ENCODE assay signal across 11 cellular contexts in genomic region chr11:9260182-9261146, GRCh38. TPM values are rescaled to one million over a fixed set of nuclear protein-coding genes. Genes with fewer than 3 reads are reported as not detected.
DNase-seq lines count a peak whose midpoint lies in the region; ATAC-seq, FAIRE-seq and TF ChIP-seq lines count a peak whose summit lies in the region.
"Had no signal": no experiment of that assay in that cellular context is flagged by ENCODE, and none has a peak within 500 bp of the region (broad histone marks: within the 10 kb centered on the region; RNA-seq: fewer than 3 reads in every experiment).

No MANE protein-coding gene starts in this region.

- peak; percentile 7 for FAIRE-seq in GM12878 (lab: Jason Lieb, UNC)

- no TSS peak for BruUV-seq in GM12878 (replicated peaks; lab: Mats Ljungman, UMichigan)

- peaks cover 39% of the 10 kb centered on the region for H3K79me2 ChIP-seq in GM12878 (ENCODE audit: control insufficient read depth, insufficient read depth, low read length)

- intact Hi-C loops in GM12878 (cut with micrococcal nuclease; ENCODE audit: unreplicated experiment), result loop anchor here (2.0 to 5.0 kb wide), 4 partner anchors 52 to 247 kb away; no protein-coding TSS in a partner anchor
- intact Hi-C loops in lower lobe of right lung (cut with DNase I), result no loop called here

- peak; percentile 13 for DNase-seq in NK-92 treated with Interleukin-12 subunit alpha and Interleukin-12 subunit beta, amount 100 ng/mL, for 24 hours (lab: John Stamatoyannopoulos, UW)
- DNase-seq in NK-92 (lab: John Stamatoyannopoulos, UW; ENCODE audit: unreplicated experiment) (no peak), GM12878 (ENCODE audit: low read depth, low spot score) (no peak), kidney tubule cell (ENCODE audit: low spot score) (no peak), UCSD-AML1 (lab: John Stamatoyannopoulos, UW; ENCODE audit: unreplicated experiment) (no peak), lower lobe of right lung (no peak)
- DNase-seq: 8988T; effector memory CD4-positive, alpha-beta T cell; testis had no signal

- POLR2A ChIA-PET in GM12878 (lab: Charles Lee), result interaction anchor here (0.5 to 2.2 kb wide), 3 partner anchors 11 to 68 kb away, joined by 3 to 7 read pairs (median 5); no protein-coding TSS in a partner anchor

- H3K36me3 ChIP-seq in GM12878 (ENCODE audit: control insufficient read depth in 2 of 2, insufficient read depth in 2 of 2, low read length in 1 of 2) (no peaks in the 10 kb centered on the region), neutrophil (peaks cover 8% of the 10 kb centered on the region), lower lobe of right lung (peaks cover 3% of the 10 kb centered on the region)

- RAD21 ChIA-PET in GM12878 (lab: Charles Lee; ENCODE audit: unreplicated experiment), result interaction anchor here (0.6 to 1.8 kb wide), 15 partner anchors 10 to 345 kb away, joined by 3 to 10 read pairs (median 3); no protein-coding TSS in a partner anchor

- H3K27me3 ChIP-seq in GM12878 (replicated peaks in 1 of 2; ENCODE audit: control insufficient read depth in 2 of 2, insufficient read depth in 2 of 2, low read length in 1 of 2) (no peaks in the 10 kb centered on the region), neutrophil (no peaks in the 10 kb centered on the region), lower lobe of right lung (ENCODE audit: low read depth) (no peaks in the 10 kb centered on the region)
- H3K27me3 ChIP-seq: testis had no signal

- 65% methylated on average over 5 of the region's 5 CpGs for WGBS in GM12878 (ENCODE audit: insufficient coverage, insufficient replicate concordance, low lambda C conversion rate, missing lambda C conversion rate)

- peak; percentile 59 for TF ChIP-seq RAD21 in GM12878 (IDR thresholded peaks at IDR 0.05; ENCODE audit: insufficient read depth, low read depth, low read length)

- CTCF ChIA-PET in GM12878 (lab: Yijun Ruan, JAX), result interaction anchor here (0.6 to 2.5 kb wide), 28 partner anchors 9 to 296 kb away, joined by 3 to 12 read pairs (median 4); partner anchors contain the start of gene TMEM9B

- no peaks in the 10 kb centered on the region for H4K20me1 ChIP-seq in GM12878 (ENCODE audit: control insufficient read depth, insufficient read depth)

- H3K27ac ChIP-seq in GM12878 (ENCODE audit: control insufficient read depth, insufficient read depth) (no peak overlapping the region), neutrophil (peak overlapping the region; percentile 68), lower lobe of right lung (no peak overlapping the region)
- H3K27ac ChIP-seq: testis had no signal

- peak overlapping the region; percentile 62 for H3K4me2 ChIP-seq in GM12878 (ENCODE audit: control insufficient read depth, insufficient read depth)

- TF ChIP-seq POLR2A in GM12878 (IDR thresholded peaks at IDR 0.05; ENCODE audit: low read depth, low read length), result no peak

- H3K9ac ChIP-seq in GM12878 (ENCODE audit: control insufficient read depth, insufficient read depth, low read length), result no peak overlapping the region

- H2AFZ ChIP-seq in GM12878 (ENCODE audit: control insufficient read depth, low read depth, low read length), result no peak overlapping the region

- SMC1A ChIA-PET in GM12878 (lab: Charles Lee; ENCODE audit: uncharacterized antibody, unreplicated experiment), result interaction anchor here (0.8 to 4.5 kb wide), 19 partner anchors 10 to 488 kb away, joined by 3 to 20 read pairs (median 6); no protein-coding TSS in a partner anchor

- H3K4me1 ChIP-seq in GM12878 (ENCODE audit: control insufficient read depth, insufficient read depth, low read length) (peaks cover 5% of the 10 kb centered on the region), neutrophil (ENCODE audit: control insufficient read depth in 1 of 2, insufficient read depth in 1 of 2, low read depth in 1 of 2, low read length in 1 of 2) (peaks cover 37 to 42% of the 10 kb centered on the region in 2 experiments), lower lobe of right lung (peaks cover 37% of the 10 kb centered on the region)
- H3K4me1 ChIP-seq: testis had no signal

- TF ChIP-seq CTCF in GM12878 (IDR thresholded peaks at IDR 0.05 in 2 of 3, conservative IDR thresholded peaks at IDR 0.05 in 1 of 3; ENCODE audit: control insufficient read depth in 2 of 3, extremely low read depth in 1 of 3, insufficient read depth in 1 of 3, low read depth in 3 of 3, low read length in 3 of 3) (peak; percentile 23 to 30 (median 24); a peak in 4 of 6 replicates), neutrophil (IDR thresholded peaks at IDR 0.05) (no peak), lower lobe of right lung (IDR thresholded peaks at IDR 0.05) (no peak)

- peak overlapping the region; percentile 50 for H3K4me3 ChIP-seq in GM12878
- H3K4me3 ChIP-seq in neutrophil (ENCODE audit: low read depth in 1 of 2, low read length in 1 of 2), result peak overlapping the region; percentile 3 to 8
- no peak overlapping the region for H3K4me3 ChIP-seq in lower lobe of right lung
- H3K4me3 ChIP-seq: testis had no signal

- TF ChIP-seq EP300 in GM12878 (IDR thresholded peaks at IDR 0.05; ENCODE audit: borderline replicate concordance in 1 of 2, control insufficient read depth in 1 of 2, low read depth in 2 of 2, low read length in 2 of 2), result no peak

- ATAC-seq in HG02981 (IDR thresholded peaks at IDR 0.05; ENCODE audit: unreplicated experiment) (peak; percentile 29), GM12878 (peak; percentile 29), lower lobe of right lung (no peak)

- in situ Hi-C loops in GM12878 (cut with MboI), result no loop called here

- H3K9me3 ChIP-seq in GM12878 (replicated peaks; ENCODE audit: control insufficient read depth, insufficient read depth, low read length) (no peaks in the 10 kb centered on the region), neutrophil (no peaks in the 10 kb centered on the region), lower lobe of right lung (no peaks in the 10 kb centered on the region)
- H3K9me3 ChIP-seq: testis had no signal

TF ChIP-seq in GM12878, 131 proteins besides CTCF, POLR2A, EP300 and RAD21 (continues in another document):
- TF ChIP-seq RUNX3 (IDR thresholded peaks at IDR 0.05; ENCODE audit: low read length) (peak; percentile 52), FOS (IDR thresholded peaks at IDR 0.05; ENCODE audit: borderline replicate concordance, extremely low read depth, insufficient read length) (no peak), BHLHE40 (IDR thresholded peaks at IDR 0.05; ENCODE audit: borderline replicate concordance in 1 of 2, low read depth in 2 of 2, low read length in 1 of 2) (no peak), STAT1 (conservative IDR thresholded peaks at IDR 0.05) (no peak), NR2F1 (conservative IDR thresholded peaks at IDR 0.05) (peak; percentile 90), TCF12 (IDR thresholded peaks at IDR 0.05; ENCODE audit: low read depth, low read length) (peak; percentile 74; the same call in 1 of the 2 replicates), SPI1 (IDR thresholded peaks at IDR 0.05; ENCODE audit: borderline replicate concordance, insufficient read depth, low read depth, low read length) (no peak), TCF3 (IDR thresholded peaks at IDR 0.05; ENCODE audit: borderline replicate concordance, insufficient read depth, low read depth, low read length) (0 out of 2 replicates have a peak, but pooled peaks have one; percentile 41)

RNA-seq across cellular contexts. Expression of gene DENND5A, which starts 4.7 kb away (rescaled TPM):
- 297 and 334 TPM in 2 replicates for total RNA-seq in GM12878 (2013; cell fraction: nucleolus; rRNA removed)
- total RNA-seq in GM12878 (2014; rRNA removed) (101 and 102 TPM in 2 replicates), GM12878 (2014; rRNA removed; fragmentation: Illumina TruSeq; extraction: Trizol) (96.5 and 106 TPM in 2 replicates), GM12878 (2021) (91.3 and 94.2 TPM in 2 replicates), lower lobe of right lung (97.5 TPM)
- 37.7 TPM for polyA plus RNA-seq in GM12878 (2011; ENCODE audit: low read depth)
- polyA plus RNA-seq in GM12878 (2011; rRNA removed) (93.6 and 157 TPM in 2 replicates), GM12878 (2014; fragmentation: Illumina TruSeq; extraction: Trizol) (127 and 135 TPM in 2 replicates), GM12878 (2014; fragmentation: Nextera tagmentation; extraction: Ambion mirVana) (10 to 100 TPM; 15.6 to 24.1 TPM), GM12878 (2014; rRNA removed) (63.8 and 78.9 TPM in 2 replicates), GM12878 (2016; fragmentation: Nextera tagmentation; extraction: Ambion mirVana) (10 to 100 TPM; 15.7 to 16.6 TPM)
- 167 and 190 TPM in 2 replicates for polyA plus RNA-seq in GM12878 (2011; cell fraction: cytosol; rRNA removed)
- polyA plus RNA-seq in GM12878 (2011; cell fraction: nucleus; rRNA removed), result 172 and 245 TPM in 2 replicates
- polyA plus RNA-seq in GM12878 (2012), result 46.8 and 47.7 TPM in 2 replicates
- 392 and 436 TPM in 2 replicates for polyA minus RNA-seq in GM12878 (2011; rRNA and poly(A)+ RNA removed)
- polyA minus RNA-seq in GM12878 (2011; cell fraction: cytosol; rRNA and poly(A)+ RNA removed), result 76.6 and 77.9 TPM in 2 replicates
- 140 and 188 TPM in 2 replicates for polyA minus RNA-seq in GM12878 (2011; cell fraction: nucleus; rRNA and poly(A)+ RNA removed)

RNA-seq across cellular contexts. Expression of gene TMEM41B, which starts 53.9 kb away (rescaled TPM):
- total RNA-seq in GM12878 (2013; cell fraction: nucleolus; rRNA removed), result 32.5 and 34.9 TPM in 2 replicates
- total RNA-seq in GM12878 (2014; rRNA removed) (24.3 and 29.1 TPM in 2 replicates), GM12878 (2014; rRNA removed; fragmentation: Illumina TruSeq; extraction: Trizol) (20.1 and 22.4 TPM in 2 replicates), GM12878 (2021) (21.9 and 25.1 TPM in 2 replicates), lower lobe of right lung (58.1 TPM)
- polyA plus RNA-seq in GM12878 (2011; ENCODE audit: low read depth), result 8.3 TPM
- polyA plus RNA-seq in GM12878 (2011; rRNA removed) (31.0 and 44.7 TPM in 2 replicates), GM12878 (2014; fragmentation: Illumina TruSeq; extraction: Trizol) (15.2 and 19.3 TPM in 2 replicates), GM12878 (2014; fragmentation: Nextera tagmentation; extraction: Ambion mirVana) (10 to 100 TPM in 1 of 2 experiments, 1 to 10 TPM in 1; 8.0 to 11.0 TPM), GM12878 (2014; rRNA removed) (27.0 and 27.1 TPM in 2 replicates), GM12878 (2016; fragmentation: Nextera tagmentation; extraction: Ambion mirVana) (10 to 100 TPM; 20.4 to 20.6 TPM)
- polyA plus RNA-seq in GM12878 (2011; cell fraction: cytosol; rRNA removed), result 12.6 and 16.7 TPM in 2 replicates
- polyA plus RNA-seq in GM12878 (2011; cell fraction: nucleus; rRNA removed), result 18.6 and 19.4 TPM in 2 replicates
- 16.4 and 18.9 TPM in 2 replicates for polyA plus RNA-seq in GM12878 (2012)
- 12.7 and 14.1 TPM in 2 replicates for polyA minus RNA-seq in GM12878 (2011; rRNA and poly(A)+ RNA removed)
- 9.8 and 9.9 TPM in 2 replicates for polyA minus RNA-seq in GM12878 (2011; cell fraction: cytosol; rRNA and poly(A)+ RNA removed)
- polyA minus RNA-seq in GM12878 (2011; cell fraction: nucleus; rRNA and poly(A)+ RNA removed), result 8.5 and 12.7 TPM in 2 replicates

Comparison
In these comparisons a context has a peak if more than half of its experiments do, and no peak if none do; other contexts are left out.
1. ATAC-seq: peak in HG02981 (single experiment) and GM12878 (single experiment); none in lower lobe of right lung (0 of 2).
2. CTCF ChIP-seq: peak in GM12878 (3 of 3); none in neutrophil (single experiment) and lower lobe of right lung (single experiment).